ENCODE assay signal across 25 cellular contexts in genomic region chr15:57129064-57129463, GRCh38.
"Had no signal": no experiment of that assay in that cellular context is flagged by ENCODE, and none has a peak within 500 bp of the region (broad histone marks: within the 10 kb centered on the region; RNA-seq: fewer than 3 reads in every experiment).

No MANE protein-coding gene starts in this region.

- ATAC-seq: heart right ventricle; pancreas; right cardiac atrium; sciatic nerve; stimulated activated effector memory CD8-positive, alpha-beta T cell treated with anti-CD3 and anti-CD28 coated beads, Interleukin-12 subunit alpha, Interleukin-12 subunit beta, amount 100 ng/mL, for 72 hours had no signal

- H3K4me3 Mint-ChIP-seq: mesothelial cell of epicardium; naive B cell; nephron; neural crest cell; stimulated activated effector memory CD8-positive, alpha-beta T cell treated with anti-CD3 and anti-CD28 coated beads, Interleukin-12 subunit alpha, Interleukin-12 subunit beta, amount 100 ng/mL, for 72 hours had no signal

- H3K27ac Mint-ChIP-seq: mesothelial cell of epicardium; stimulated activated effector memory CD8-positive, alpha-beta T cell treated with anti-CD3 and anti-CD28 coated beads, Interleukin-12 subunit alpha, Interleukin-12 subunit beta, amount 100 ng/mL, for 72 hours had no signal

- DNase-seq: heart right ventricle; islet precursor cell; left ventricle myocardium inferior; mesendoderm; naive B cell; nucleus accumbens; pancreas; posterior cingulate gyrus; retina; right cardiac atrium; stimulated activated CD4-positive, alpha-beta T cell treated with anti-CD3 and anti-CD28 coated beads, Interleukin-12 subunit alpha, Interleukin-12 subunit beta, amount 100 ng/mL, for 4 hours; stimulated activated CD4-positive, alpha-beta T cell treated with anti-CD3 and anti-CD28 coated beads, Interleukin-15, amount 100 ng/mL, for 24 hours; stimulated activated CD4-positive, alpha-beta T cell treated with anti-CD3 and anti-CD28 coated beads, Interleukin-2, amount 100 ng/mL, for 24 hours; stimulated activated CD4-positive, alpha-beta T cell treated with anti-CD3 and anti-CD28 coated beads, Interleukin-4, amount 100 ng/mL, for 1 hour; stimulated activated naive CD4-positive, alpha-beta T cell; stomach; testis; thyroid gland; transverse colon; upper lobe of left lung had no signal

- FAIRE-seq: pancreas had no signal

- H3K27me3 Mint-ChIP-seq: naive B cell had no signal

- H3K9me3 Mint-ChIP-seq: naive B cell; nephron; neural crest cell; stimulated activated effector memory CD8-positive, alpha-beta T cell treated with anti-CD3 and anti-CD28 coated beads, Interleukin-12 subunit alpha, Interleukin-12 subunit beta, amount 100 ng/mL, for 72 hours had no signal
